ENCODE assay signal across 8 cellular contexts in genomic region chr2:100818606-100819364, GRCh38. TPM values are rescaled to one million over a fixed set of nuclear protein-coding genes. Genes with fewer than 3 reads are reported as not detected.
DNase-seq lines count a peak whose midpoint lies in the region; ATAC-seq and FAIRE-seq lines count a peak whose summit lies in the region.

No MANE protein-coding gene starts in this region.

- H3K36me3 ChIP-seq in neuronal stem cell (replicated peaks in 1 of 2; ENCODE audit: control insufficient read depth in 2 of 2, insufficient read depth in 2 of 2, low read length in 2 of 2), result no peaks in the 10 kb centered on the region

- H2AFZ ChIP-seq in neuronal stem cell (ENCODE audit: low read length), result peak overlapping the region; percentile 90

- peak overlapping the region; percentile 9 for H3K23ac ChIP-seq in neuronal stem cell (ENCODE audit: low read depth, low read length, poor library complexity)

- no peak overlapping the region for H3K4ac ChIP-seq in neuronal stem cell (ENCODE audit: low read length)

- peak overlapping the region; percentile 87 for H3K18ac ChIP-seq in neuronal stem cell (ENCODE audit: low read length)

- no peak overlapping the region for H3K14ac ChIP-seq in neuronal stem cell (ENCODE audit: low read length)

- peaks cover 0 to 5% of the 10 kb centered on the region in 2 donors for H3K4me1 ChIP-seq in neuronal stem cell (ENCODE audit: control insufficient read depth in 2 of 2, insufficient read depth in 1 of 2, low read depth in 1 of 2, low read length in 2 of 2)

- no peak overlapping the region for H3K9ac ChIP-seq in neuronal stem cell (ENCODE audit: low read depth, low read length, poor library complexity)

- no peaks in the 10 kb centered on the region for H3K9me3 Mint-ChIP-seq in activated naive CD4-positive, alpha-beta T cell treated with anti-CD3 and anti-CD28 coated beads, Interleukin-2, amount 10 ng/mL, durations not matched to agents 7 days and 5 days

- H3K4me2 ChIP-seq in neuronal stem cell (ENCODE audit: insufficient read depth, low read length, poor library complexity, severe bottlenecking), result peak overlapping the region; percentile 85

- FAIRE-seq in frontal cortex (lab: Jason Lieb, UNC), result no peak

- no peak overlapping the region for H2BK15ac ChIP-seq in neuronal stem cell (ENCODE audit: low read length)

- peak overlapping the region in 1 of 2 donors; percentile 82 for H3K4me3 ChIP-seq in neuronal stem cell (ENCODE audit: low read length in 2 of 2)

- no peak overlapping the region for H4K8ac ChIP-seq in neuronal stem cell (ENCODE audit: low read depth, low read length)

- H3K4me3 Mint-ChIP-seq in activated naive CD4-positive, alpha-beta T cell treated with anti-CD3 and anti-CD28 coated beads, Interleukin-2, amount 10 ng/mL, durations not matched to agents 7 days and 5 days, result peak overlapping the region; percentile 66

- peak; percentile 82 for DNase-seq in AG08396 (ENCODE audit: low spot score)
- DNase-seq in HT-29 (ENCODE audit: low spot score), result peak; percentile 63
- DNase-seq in activated naive CD4-positive, alpha-beta T cell treated with anti-CD3 and anti-CD28 coated beads, Interleukin-2, amount 10 ng/mL, durations not matched to agents 7 days and 5 days, result peak; percentile 42
- peak; percentile 62 to 74 for DNase-seq in frontal cortex (ENCODE audit: low spot score in 2 of 2)
- DNase-seq in neuronal stem cell (ENCODE audit: low spot score), result no peak
- no peak for DNase-seq in DMS153 (lab: John Stamatoyannopoulos, UW)

- H3K79me1 ChIP-seq in neuronal stem cell (ENCODE audit: low read depth, low read length), result no peaks in the 10 kb centered on the region

- no peak overlapping the region for H2BK12ac ChIP-seq in neuronal stem cell (ENCODE audit: low read length)

- H3K36me3 Mint-ChIP-seq in activated naive CD4-positive, alpha-beta T cell treated with anti-CD3 and anti-CD28 coated beads, Interleukin-2, amount 10 ng/mL, durations not matched to agents 7 days and 5 days, result peaks cover 5% of the 10 kb centered on the region

- CTCF ChIA-PET in activated naive CD4-positive, alpha-beta T cell treated with anti-CD3 and anti-CD28 coated beads, Interleukin-2, amount 10 ng/mL, durations not matched to agents 7 days and 5 days (lab: Charles Lee), result no interaction called here

- ATAC-seq in GM19463 (IDR thresholded peaks at IDR 0.05; ENCODE audit: unreplicated experiment), result no peak
- ATAC-seq in HG02798 (IDR thresholded peaks at IDR 0.05; ENCODE audit: poor library complexity, unreplicated experiment), result no peak

- H2BK5ac ChIP-seq in neuronal stem cell (ENCODE audit: low read length), result no peak overlapping the region

- peaks cover 38% of the 10 kb centered on the region for H3K4me1 Mint-ChIP-seq in activated naive CD4-positive, alpha-beta T cell treated with anti-CD3 and anti-CD28 coated beads, Interleukin-2, amount 10 ng/mL, durations not matched to agents 7 days and 5 days

- H3K27ac Mint-ChIP-seq in activated naive CD4-positive, alpha-beta T cell treated with anti-CD3 and anti-CD28 coated beads, Interleukin-2, amount 10 ng/mL, durations not matched to agents 7 days and 5 days, result peak overlapping the region; percentile 74

- no peak overlapping the region for H2AK5ac ChIP-seq in neuronal stem cell (ENCODE audit: low read depth, low read length)

- H3K27me3 ChIP-seq in neuronal stem cell (ENCODE audit: control insufficient read depth in 3 of 3, insufficient read depth in 3 of 3, low read depth in 1 of 3, low read length in 3 of 3), result peaks cover 14 to 89% (median 38%) of the 10 kb centered on the region in 3 experiments

- no peak overlapping the region for H2BK120ac ChIP-seq in neuronal stem cell (ENCODE audit: low read depth, low read length)

- WGBS in neuronal stem cell (ENCODE audit: extremely low coverage in 2 of 2, insufficient read length in 2 of 2, insufficient replicate concordance in 1 of 2), 2 donors, result no CpG with 5 or more reads among the region's 50 CpGs

- no peaks in the 10 kb centered on the region for H3K9me3 ChIP-seq in neuronal stem cell (replicated peaks in 1 of 2; ENCODE audit: control insufficient read depth in 2 of 2, insufficient read depth in 1 of 2, low read depth in 1 of 2, low read length in 2 of 2)

- H3K27me3 Mint-ChIP-seq in activated naive CD4-positive, alpha-beta T cell treated with anti-CD3 and anti-CD28 coated beads, Interleukin-2, amount 10 ng/mL, durations not matched to agents 7 days and 5 days, result peaks cover 60% of the 10 kb centered on the region

- H3K27ac ChIP-seq in neuronal stem cell (replicated peaks; ENCODE audit: low read length), result no peak overlapping the region

- no peak overlapping the region for H4K91ac ChIP-seq in neuronal stem cell (ENCODE audit: low read depth, low read length, poor library complexity)

RNA-seq across cellular contexts. Expression of gene NPAS2, which starts 1.2 kb away (rescaled TPM):
- 9.8 and 10.5 TPM in 2 replicates for total RNA-seq in HT-29 (2014; rRNA removed; shearing (Covaris generic))
- 6.5 TPM for total RNA-seq in frontal cortex
- 2.0 TPM for polyA plus RNA-seq in neuronal stem cell (2013, experiment 1 of 2)
- polyA plus RNA-seq in neuronal stem cell (2013, experiment 2 of 2), result 2.0 TPM

Comparison
In these comparisons a context has a peak if more than half of its experiments do, and no peak if none do; other contexts are left out.
1. DNase-seq: peak in AG08396 (single experiment), HT-29 (single experiment), activated naive CD4-positive, alpha-beta T cell treated with anti-CD3 and anti-CD28 coated beads, Interleukin-2, amount 10 ng/mL, durations not matched to agents 7 days and 5 days (single experiment) and frontal cortex (2 of 2); none in neuronal stem cell (single experiment) and DMS153 (single experiment).